In the genomic region with DNA sequence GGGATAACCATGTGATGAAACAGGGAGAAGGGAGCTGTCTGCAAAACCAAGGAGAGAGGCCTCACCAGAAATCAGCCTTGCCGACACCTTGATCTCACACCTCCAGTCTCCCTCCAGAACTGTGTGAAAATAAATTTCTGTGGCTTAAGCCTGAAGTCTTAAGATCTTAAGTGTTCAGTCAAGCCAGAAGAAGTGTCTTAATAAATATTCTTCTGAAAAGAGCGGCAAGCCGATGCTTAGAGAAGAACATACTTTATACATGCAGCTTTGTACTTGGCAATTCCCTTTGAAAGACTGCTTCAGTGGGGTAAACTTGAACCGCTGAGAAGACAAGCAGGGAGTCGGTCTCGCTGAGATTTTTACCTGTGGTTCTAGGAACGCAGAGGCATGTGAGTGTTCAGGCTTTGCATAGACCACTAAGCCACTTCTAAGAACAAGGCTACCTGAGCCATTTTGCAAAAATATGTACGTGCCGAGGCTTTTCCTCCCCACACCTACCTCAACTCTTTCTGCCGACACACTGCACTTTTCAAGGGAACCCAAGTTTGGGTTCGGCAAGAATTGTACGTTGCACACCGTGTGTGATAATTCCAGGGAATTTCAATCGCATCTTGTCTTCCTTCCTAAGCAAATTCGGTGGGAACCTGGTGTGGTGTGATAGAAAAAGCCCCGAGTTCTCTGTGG, we compare ENCODE assay signal across 1 cellular context.
TF ChIP-seq lines count a peak whose summit lies in the region.

No MANE protein-coding gene starts in this region.

TF ChIP-seq in K562, 482 proteins besides CTCF, POLR2A, EP300 and RAD21 (continued from another document):
- TF ChIP-seq MED1 (CRISPR knock-in tag; IDR thresholded peaks at IDR 0.05; ENCODE audit: borderline replicate concordance): no peak
